ENCODE assay signal across 8 cellular contexts in the genomic region with DNA sequence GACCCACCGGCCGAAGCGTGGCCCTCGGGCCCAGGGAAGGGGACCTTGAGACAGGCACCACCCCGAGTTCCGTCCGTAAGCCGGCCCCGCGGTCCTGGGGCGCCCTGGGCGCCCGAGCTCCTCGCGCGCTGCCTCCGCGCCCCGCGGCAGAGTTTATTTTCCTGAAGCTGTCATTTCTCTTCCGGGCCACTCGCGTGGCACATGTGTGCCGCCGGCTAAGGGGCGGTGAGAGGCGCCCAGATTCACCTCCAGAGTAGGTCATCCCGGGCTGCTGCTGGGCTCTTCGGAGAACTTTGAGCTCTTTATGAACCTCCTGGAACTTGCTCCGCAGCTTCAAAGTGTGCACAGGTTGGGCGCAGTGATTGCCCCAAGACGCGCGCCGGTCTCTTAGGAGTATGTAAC. TPM values are rescaled to one million over a fixed set of nuclear protein-coding genes. Genes with fewer than 3 reads are reported as not detected.
A peak's percentile ranks its signal among the peaks of the same experiment; 100 is the strongest.
DNase-seq lines count a peak whose midpoint lies in the region; ATAC-seq and TF ChIP-seq lines count a peak whose summit lies in the region.

No MANE protein-coding gene starts in this region.

- H3K9me3 ChIP-seq in naive thymus-derived CD4-positive, alpha-beta T cell (ENCODE audit: control insufficient read depth in 2 of 3, low read length in 3 of 3): no peaks in the 10 kb centered on the region
- H3K9me3 ChIP-seq in vagina: no peaks in the 10 kb centered on the region

- CTCF ChIA-PET in naive thymus-derived CD4-positive, alpha-beta T cell (lab: Charles Lee): no interaction called here

- peaks cover 21% of the 10 kb centered on the region in 2 donors for H3K4me1 ChIP-seq in naive thymus-derived CD4-positive, alpha-beta T cell (ENCODE audit: control insufficient read depth in 2 of 2, insufficient read depth in 2 of 2, low read length in 2 of 2)
- peaks cover 32% of the 10 kb centered on the region for H3K4me1 ChIP-seq in vagina

- peaks cover 0 to 6% (median 0%) of the 10 kb centered on the region in 5 donors for H3K36me3 Mint-ChIP-seq in naive thymus-derived CD4-positive, alpha-beta T cell

- H3K4me3 Mint-ChIP-seq in naive thymus-derived CD4-positive, alpha-beta T cell: peak overlapping the region; percentile 81 to 91 (median 86)

- H3K36me3 ChIP-seq in naive thymus-derived CD4-positive, alpha-beta T cell (ENCODE audit: control insufficient read depth in 2 of 3, insufficient read depth in 3 of 3, low read length in 3 of 3): peaks cover 0 to 7% (median 0%) of the 10 kb centered on the region in 3 experiments
- H3K36me3 ChIP-seq in vagina: no peaks in the 10 kb centered on the region

- H3K27me3 ChIP-seq in naive thymus-derived CD4-positive, alpha-beta T cell (ENCODE audit: control insufficient read depth in 2 of 2, insufficient read depth in 2 of 2, low read length in 2 of 2): no peaks in the 10 kb centered on the region
- no peaks in the 10 kb centered on the region for H3K27me3 ChIP-seq in vagina

- POLR2A ChIA-PET in naive thymus-derived CD4-positive, alpha-beta T cell (lab: Charles Lee): interaction anchor here (1.0 to 1.8 kb wide), 9 partner anchors 35 to 1303 kb away, joined by 3 to 6 read pairs (median 4); a partner anchor contains a TSS

- H3K4me1 Mint-ChIP-seq in naive thymus-derived CD4-positive, alpha-beta T cell: peaks cover 10 to 43% (median 36%) of the 10 kb centered on the region in 7 donors

- DNase-seq in UCSD-AML1 (lab: John Stamatoyannopoulos, UW; ENCODE audit: unreplicated experiment) (peak; percentile 60), vagina (ENCODE audit: extremely low spot score in 2 of 2) (no peak), H4 (ENCODE audit: low spot score) (no peak), SK-N-DZ (ENCODE audit: low spot score) (no peak)
- peak; percentile 29 for DNase-seq in effector CD4-positive, alpha-beta T cell
- peak in 2 of 9 donors; percentile 16 to 41 for DNase-seq in naive thymus-derived CD4-positive, alpha-beta T cell

- no peak for TF ChIP-seq POLR2A in vagina (IDR thresholded peaks at IDR 0.05)

- H3K27me3 Mint-ChIP-seq in naive thymus-derived CD4-positive, alpha-beta T cell: no peaks in the 10 kb centered on the region

- H3K4me3 ChIP-seq in naive thymus-derived CD4-positive, alpha-beta T cell (ENCODE audit: low read length): peak overlapping the region; percentile 84
- peak overlapping the region; percentile 87 to 90 for H3K4me3 ChIP-seq in vagina

- peak overlapping the region; percentile 45 to 88 (median 80) for H3K27ac Mint-ChIP-seq in naive thymus-derived CD4-positive, alpha-beta T cell

- H3K27ac ChIP-seq in naive thymus-derived CD4-positive, alpha-beta T cell (ENCODE audit: low read depth, low read length): peak overlapping the region; percentile 91
- H3K27ac ChIP-seq in vagina: no peak overlapping the region

- peak; percentile 36 for ATAC-seq in GM18868 (IDR thresholded peaks at IDR 0.05; ENCODE audit: unreplicated experiment)
- peak; percentile 5 for ATAC-seq in HG03175 (IDR thresholded peaks at IDR 0.05; ENCODE audit: unreplicated experiment)
- ATAC-seq in naive thymus-derived CD4-positive, alpha-beta T cell: peak; percentile 51

- no peak for TF ChIP-seq CTCF in vagina (IDR thresholded peaks at IDR 0.05)

- H3K9me3 Mint-ChIP-seq in naive thymus-derived CD4-positive, alpha-beta T cell: peaks cover 0 to 5% (median 0%) of the 10 kb centered on the region in 11 donors

- intact Hi-C loops in naive thymus-derived CD4-positive, alpha-beta T cell (cut with micrococcal nuclease): loop anchor here (1.0 to 10.0 kb wide), 19 partner anchors 36 to 806 kb away; a partner anchor contains a TSS
- intact Hi-C loops in vagina (cut with DNase I): no loop called here

RNA-seq across cellular contexts. Expression of a gene that starts 0.5 kb away (rescaled TPM):
- 10 to 100 TPM; 74.0 to 97.8 (median 82.6) TPM for total RNA-seq in naive thymus-derived CD4-positive, alpha-beta T cell
- 10 to 100 TPM; 11.0 to 23.9 TPM for polyA plus RNA-seq in naive thymus-derived CD4-positive, alpha-beta T cell
- total RNA-seq in vagina: 18.4 TPM
- total RNA-seq in H4 (2014; rRNA removed; shearing (Covaris generic)): 6.4 and 10.6 TPM in 2 replicates
- polyA plus RNA-seq in SK-N-DZ (2014; cell fraction: cytosol; rRNA removed): 24.7 and 26.3 TPM in 2 replicates
- 41.5 and 57.7 TPM in 2 replicates for polyA plus RNA-seq in SK-N-DZ (2014; cell fraction: nucleus; rRNA removed)

Comparison
In these comparisons a context has a peak if more than half of its experiments do, and no peak if none do; other contexts are left out.
1. DNase-seq: peak in UCSD-AML1 (single experiment) and effector CD4-positive, alpha-beta T cell (single experiment); none in vagina (0 of 2), H4 (single experiment) and SK-N-DZ (single experiment).
2. Peak in every context shown above with its lines, with median percentiles within 50 percentile points of each other: ATAC-seq.